Comparison of ENCODE assay signal across 31 cellular contexts in genomic region chr11:76218449-76219206, GRCh38. TPM values are rescaled to one million over a fixed set of nuclear protein-coding genes. Genes with fewer than 3 reads are reported as not detected.
"Had no signal": no experiment of that assay in that cellular context is flagged by ENCODE, and none has a peak within 500 bp of the region (broad histone marks: within the 10 kb centered on the region; RNA-seq: fewer than 3 reads in every experiment).

No MANE protein-coding gene starts in this region.

- H3K36me3 ChIP-seq: esophagus muscularis mucosa, heart left ventricle, neural progenitor cell, sigmoid colon, uterus had no signal

- H3K9me3 ChIP-seq: esophagus muscularis mucosa, heart left ventricle, sigmoid colon, uterus had no signal

- H3K4me3 Mint-ChIP-seq: activated CD8-positive, alpha-beta T cell treated with anti-CD3 and anti-CD28 coated beads for 36 hours; activated T-cell treated with anti-CD3 and anti-CD28 coated beads, Interleukin-2, amount 50 U/mL, for 4 hours; activated T-helper 17 cell treated with anti-CD3 and anti-CD28 coated beads, Interleukin-2, amount 50 U/mL, for 72 hours; dendritic cell treated with granulocyte-macrophage colony-stimulating factor and Interleukin-4, amounts not matched to agents 40 ng/mL and 50 ng/mL, for 4 days; endodermal cell; memory B cell; naive thymus-derived CD8-positive, alpha-beta T cell; stimulated activated memory B cell treated with anti-CD40 and anti-IgM and Interleukin-4, amounts not matched to agents 10 μg/mL and 1 μg/mL and 100 μg/mL, for 72 hours; stimulated activated naive CD8-positive, alpha-beta T cell treated with anti-CD3 and anti-CD28 coated beads, Interleukin-15, amount 100 ng/mL, for 72 hours; type B pancreatic cell; WTC11 had no signal

- H3K9me3 Mint-ChIP-seq: activated CD8-positive, alpha-beta T cell treated with anti-CD3 and anti-CD28 coated beads for 36 hours; activated T-cell treated with anti-CD3 and anti-CD28 coated beads, Interleukin-2, amount 50 U/mL, for 4 hours; activated T-helper 17 cell treated with anti-CD3 and anti-CD28 coated beads, Interleukin-2, amount 50 U/mL, for 72 hours; dendritic cell treated with granulocyte-macrophage colony-stimulating factor and Interleukin-4, amounts not matched to agents 40 ng/mL and 50 ng/mL, for 4 days; endodermal cell; memory B cell; naive thymus-derived CD8-positive, alpha-beta T cell; neural progenitor cell; stimulated activated naive CD8-positive, alpha-beta T cell treated with anti-CD3 and anti-CD28 coated beads, Interleukin-15, amount 100 ng/mL, for 72 hours; type B pancreatic cell; WTC11 had no signal

- H3K27ac Mint-ChIP-seq: activated CD8-positive, alpha-beta T cell treated with anti-CD3 and anti-CD28 coated beads for 36 hours; activated T-helper 17 cell treated with anti-CD3 and anti-CD28 coated beads, Interleukin-2, amount 50 U/mL, for 72 hours; dendritic cell treated with granulocyte-macrophage colony-stimulating factor and Interleukin-4, amounts not matched to agents 40 ng/mL and 50 ng/mL, for 4 days; endodermal cell; memory B cell; neural progenitor cell; stimulated activated memory B cell treated with anti-CD40 and anti-IgM and Interleukin-4, amounts not matched to agents 10 μg/mL and 1 μg/mL and 100 μg/mL, for 72 hours; stimulated activated naive CD8-positive, alpha-beta T cell treated with anti-CD3 and anti-CD28 coated beads, Interleukin-15, amount 100 ng/mL, for 72 hours; WTC11 had no signal

- H3K27me3 ChIP-seq: esophagus muscularis mucosa, sigmoid colon, uterus had no signal

- H3K27me3 Mint-ChIP-seq: activated CD8-positive, alpha-beta T cell treated with anti-CD3 and anti-CD28 coated beads for 36 hours; activated T-helper 17 cell treated with anti-CD3 and anti-CD28 coated beads, Interleukin-2, amount 50 U/mL, for 72 hours; stimulated activated memory B cell treated with anti-CD40 and anti-IgM and Interleukin-4, amounts not matched to agents 10 μg/mL and 1 μg/mL and 100 μg/mL, for 72 hours had no signal

- H3K4me1 Mint-ChIP-seq: activated T-helper 17 cell treated with anti-CD3 and anti-CD28 coated beads, Interleukin-2, amount 50 U/mL, for 72 hours; endodermal cell; memory B cell; stimulated activated memory B cell treated with anti-CD40 and anti-IgM and Interleukin-4, amounts not matched to agents 10 μg/mL and 1 μg/mL and 100 μg/mL, for 72 hours had no signal

- ATAC-seq: activated CD8-positive, alpha-beta T cell treated with anti-CD3 and anti-CD28 coated beads for 36 hours; activated T-cell treated with anti-CD3 and anti-CD28 coated beads, Interleukin-2, amount 50 U/mL, for 4 hours; activated T-helper 17 cell treated with anti-CD3 and anti-CD28 coated beads, Interleukin-2, amount 50 U/mL, for 72 hours; foreskin keratinocyte; heart left ventricle; naive thymus-derived CD8-positive, alpha-beta T cell; stimulated activated memory B cell treated with anti-CD40 and anti-IgM and Interleukin-4, amounts not matched to agents 10 μg/mL and 1 μg/mL and 100 μg/mL, for 72 hours; stimulated activated naive CD8-positive, alpha-beta T cell treated with anti-CD3 and anti-CD28 coated beads, Interleukin-15, amount 100 ng/mL, for 72 hours; WTC11 had no signal

- DNase-seq: activated CD4-positive, alpha-beta T cell treated with anti-CD3 and anti-CD28 coated beads, Interleukin-2, amount 50 U/mL, for 1 hour; activated CD8-positive, alpha-beta T cell treated with anti-CD3 and anti-CD28 coated beads for 36 hours; activated gamma-delta T cell treated with Interleukin-2 at 50 U/mL for 16 hours; activated naive CD4-positive, alpha-beta T cell treated with anti-CD3 and anti-CD28 coated beads, Interleukin-2, amount 50 U/mL, for 16 hours; activated T-cell treated with anti-CD3 and anti-CD28 coated beads, Interleukin-2, amount 50 U/mL, for 4 hours; amniotic stem cell; central memory CD4-positive, alpha-beta T cell; endodermal cell; foreskin keratinocyte; kidney glomerular epithelial cell; naive thymus-derived CD8-positive, alpha-beta T cell; occipital lobe; retina; sigmoid colon; small intestine; stimulated activated CD4-positive, alpha-beta T cell treated with anti-CD3 and anti-CD28 coated beads, Interleukin-1b, Interleukin-23, amount 100 ng/mL, for 48 hours; stimulated activated CD4-positive, alpha-beta T cell treated with anti-CD3 and anti-CD28 coated beads, Interleukin-4, amount 100 ng/mL, for 4 hours; stimulated activated CD8-positive, alpha-beta memory T cell treated with anti-CD3 and anti-CD28 coated beads, Interleukin-4, amount 100 ng/mL, for 48 hours; stimulated activated naive CD8-positive, alpha-beta T cell treated with anti-CD3 and anti-CD28 coated beads, Interleukin-15, amount 100 ng/mL, for 72 hours; substantia nigra; T-helper 2 cell; uterus had no signal

- H3K27ac ChIP-seq: esophagus muscularis mucosa, foreskin keratinocyte, heart left ventricle, neural progenitor cell, sigmoid colon, uterus had no signal

- H3K4me3 ChIP-seq: esophagus muscularis mucosa, heart left ventricle, neural progenitor cell, sigmoid colon, uterus had no signal

- H3K4me1 ChIP-seq: esophagus muscularis mucosa, foreskin keratinocyte, heart left ventricle, sigmoid colon, uterus had no signal

- H3K36me3 Mint-ChIP-seq: memory B cell; naive thymus-derived CD8-positive, alpha-beta T cell; neural progenitor cell; stimulated activated memory B cell treated with anti-CD40 and anti-IgM and Interleukin-4, amounts not matched to agents 10 μg/mL and 1 μg/mL and 100 μg/mL, for 72 hours; type B pancreatic cell; WTC11 had no signal

RNA-seq across cellular contexts. Expression of gene WNT11, which starts 12.3 kb away (rescaled TPM):
- total RNA-seq: activated T-helper 17 cell treated with anti-CD3 and anti-CD28 coated beads, Interleukin-2, amount 50 U/mL, for 72 hours had no signal
